Comparison of ENCODE assay signal across 8 cellular contexts in the genomic region with DNA sequence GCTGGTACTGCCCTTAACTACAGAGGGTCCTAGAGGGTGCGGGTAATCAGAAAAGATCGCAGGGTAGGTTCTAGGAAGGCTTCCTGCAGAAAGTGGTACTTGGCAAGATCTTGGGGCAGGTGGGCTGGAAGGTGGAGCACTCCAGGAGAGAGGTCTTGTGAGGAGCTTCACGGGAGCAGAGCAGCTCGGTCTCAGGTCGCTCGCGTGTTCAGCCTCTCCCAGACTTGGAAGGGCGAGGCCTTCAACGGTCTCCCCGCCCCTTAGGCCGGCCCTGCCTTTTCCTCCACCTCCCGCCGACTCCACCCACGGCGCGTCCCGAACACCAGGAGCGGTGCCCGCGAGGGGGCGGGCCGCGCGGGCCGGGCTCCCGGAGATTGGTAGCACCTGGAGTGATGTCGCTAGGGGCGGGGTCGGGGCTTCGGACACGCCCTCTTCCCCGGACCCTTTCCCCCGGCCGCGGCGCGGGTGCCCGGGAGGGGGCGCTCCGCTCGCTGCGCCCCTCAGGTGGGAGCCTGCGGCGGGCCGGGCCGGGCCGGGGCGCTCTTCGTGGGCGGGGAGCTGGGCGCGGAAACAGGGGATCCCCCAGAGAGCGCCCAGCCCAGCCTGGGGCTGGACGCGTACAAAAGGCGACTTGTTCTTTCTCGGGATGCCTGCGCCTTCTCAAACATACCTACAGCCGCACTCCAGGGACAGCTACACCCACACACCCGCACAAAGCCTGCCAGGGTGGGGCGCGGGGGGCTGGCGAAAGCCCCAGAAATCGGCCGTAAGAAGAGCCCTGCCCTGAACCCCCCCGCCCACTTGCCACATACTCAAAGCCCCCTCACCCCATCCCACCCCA. TPM values are rescaled to one million over a fixed set of nuclear protein-coding genes. Genes with fewer than 3 reads are reported as not detected.
DNase-seq lines count a peak whose midpoint lies in the region; ATAC-seq and TF ChIP-seq lines count a peak whose summit lies in the region.

No MANE protein-coding gene starts in this region.

- no peak overlapping the region for H3K9ac ChIP-seq in HUES48 (ENCODE audit: low read depth, low read length)

- H3K4me1 ChIP-seq in HUES48 (ENCODE audit: control insufficient read depth, insufficient read depth, low read length): peaks cover 74% of the 10 kb centered on the region
- peaks cover 44% of the 10 kb centered on the region for H3K4me1 ChIP-seq in RWPE2 (ENCODE audit: insufficient read depth, poor library complexity, severe bottlenecking)
- peaks cover 82 to 97% of the 10 kb centered on the region in 2 donors for H3K4me1 ChIP-seq in thoracic aorta (ENCODE audit: control insufficient read depth in 1 of 2, low read depth in 2 of 2)

- no peaks in the 10 kb centered on the region for H3K9me3 ChIP-seq in HUES48 (ENCODE audit: control insufficient read depth, insufficient read depth, low read length)
- no peaks in the 10 kb centered on the region for H3K9me3 ChIP-seq in RWPE2 (ENCODE audit: severe bottlenecking)
- H3K9me3 ChIP-seq in thoracic aorta: no peaks in the 10 kb centered on the region

- no peaks in the 10 kb centered on the region for H3K36me3 ChIP-seq in HUES48 (ENCODE audit: control insufficient read depth, insufficient read depth, low read length)
- peaks cover 10% of the 10 kb centered on the region for H3K36me3 ChIP-seq in RWPE2 (ENCODE audit: low read depth)
- H3K36me3 ChIP-seq in thoracic aorta: no peaks in the 10 kb centered on the region

- DNase-seq in D341Med (ENCODE audit: low spot score) (peak; percentile 98), RWPE2 (ENCODE audit: low spot score) (peak; percentile 97), foreskin melanocyte (peak; percentile 79), omental fat pad (ENCODE audit: low spot score) (peak; percentile 75), thoracic aorta (ENCODE audit: low spot score) (peak; percentile 75)
- DNase-seq in activated gamma-delta T cell treated with anti-CD3 and anti-CD28 coated beads, Interleukin-2, amount 50 U/mL, for 16 hours (ENCODE audit: low read depth): peak; percentile 80

- peak; percentile 91 for ATAC-seq in GM21423 (IDR thresholded peaks at IDR 0.05; ENCODE audit: unreplicated experiment)
- peak; percentile 88 for ATAC-seq in RWPE2 (ENCODE audit: low read depth)
- ATAC-seq in omental fat pad (ENCODE audit: low FRiP score): peak; percentile 84
- peak; percentile 54 for ATAC-seq in thoracic aorta (ENCODE audit: insufficient number of reproducible peaks, low FRiP score, low read depth)

- TF ChIP-seq CTCF in RWPE2 (IDR thresholded peaks at IDR 0.05; ENCODE audit: poor library complexity, severe bottlenecking): peak; percentile 90
- peak in 2 of 3 donors; percentile 14 to 63 for TF ChIP-seq CTCF in omental fat pad (IDR thresholded peaks at IDR 0.05)
- peak; percentile 64 for TF ChIP-seq CTCF in thoracic aorta (IDR thresholded peaks at IDR 0.05)

- H3K27ac ChIP-seq in HUES48 (ENCODE audit: low read depth, low read length) (peak overlapping the region; percentile 54), RWPE2 (ENCODE audit: poor library complexity, severe bottlenecking) (peak overlapping the region; percentile 88), thoracic aorta (peak overlapping the region; percentile 94 to 97)

- H3K27me3 ChIP-seq in HUES48 (ENCODE audit: control insufficient read depth, insufficient read depth, low read length) (no peaks in the 10 kb centered on the region), RWPE2 (ENCODE audit: insufficient read depth, poor library complexity, severe bottlenecking) (no peaks in the 10 kb centered on the region), thoracic aorta (replicated peaks; ENCODE audit: insufficient read depth) (no peaks in the 10 kb centered on the region)

- H3K4me3 ChIP-seq in HUES48 (ENCODE audit: low read depth, low read length): peak overlapping the region; percentile 36
- peak overlapping the region; percentile 23 for H3K4me3 ChIP-seq in RWPE2 (ENCODE audit: severe bottlenecking)
- peak overlapping the region; percentile 70 for H3K4me3 ChIP-seq in thoracic aorta

RNA-seq across cellular contexts. Expression of gene AHDC1, which starts 35.5 kb away (rescaled TPM):
- total RNA-seq in omental fat pad: 10 to 100 TPM in 1 of 4 donors, 1 to 10 TPM in 3; 7.5 to 12.9 (median 8.2) TPM
- 10 to 100 TPM; 38.3 to 55.4 TPM for total RNA-seq in thoracic aorta

Comparison
In these comparisons a context has a peak if more than half of its experiments do, and no peak if none do; other contexts are left out.
1. Peak in every context shown above with its lines: DNase-seq, ATAC-seq, H3K4me3 ChIP-seq and H3K27ac ChIP-seq.
2. CTCF ChIP-seq: peak in every context shown above with its lines; median percentile 90 in RWPE2; 64 in thoracic aorta; 38 in omental fat pad.